ENCODE assay signal across 8 cellular contexts in genomic region chr3:32399030-32399620, GRCh38. TPM values are rescaled to one million over a fixed set of nuclear protein-coding genes. Genes with fewer than 3 reads are reported as not detected.
DNase-seq lines count a peak whose midpoint lies in the region; ATAC-seq and TF ChIP-seq lines count a peak whose summit lies in the region.

No MANE protein-coding gene starts in this region.

- intact Hi-C loops in adrenal gland (cut with DNase I) (no loop called here), tibial artery (cut with DNase I; ENCODE audit: low total_unique reads) (loop anchor here (5.0 kb wide), 1 partner anchor 33 kb away; no protein-coding TSS in a partner anchor)

- peaks cover 90% of the 10 kb centered on the region for H3K79me2 ChIP-seq in DND-41 (ENCODE audit: insufficient read depth, low read length)

- no peak for DNase-seq in AG04449 (ENCODE audit: low read depth, low spot score)
- DNase-seq in DND-41: peak; percentile 45
- DNase-seq in NCI-H146 treated with DMSO at 0.1 percent for 48 hours (lab: John Stamatoyannopoulos, UW; ENCODE audit: unreplicated experiment): peak; percentile 4
- DNase-seq in adrenal gland: peak in 2 of 7 donors; percentile 40 to 60
- peak; percentile 59 for DNase-seq in iris pigment epithelial cell (ENCODE audit: low read depth)
- no peak for DNase-seq in tibial artery
- DNase-seq in MG63: no peak

- H3K4me3 ChIP-seq in AG04449 (ENCODE audit: low read depth, low read length): no peak overlapping the region
- H3K4me3 ChIP-seq in DND-41 (ENCODE audit: low read depth in 1 of 2, low read length in 2 of 2): no peak overlapping the region
- no peak overlapping the region for H3K4me3 ChIP-seq in adrenal gland
- no peak overlapping the region for H3K4me3 ChIP-seq in tibial artery
- H3K4me3 ChIP-seq in MG63: no peak overlapping the region

- H4K20me1 ChIP-seq in DND-41 (ENCODE audit: insufficient read depth, low read length): no peaks in the 10 kb centered on the region

- ATAC-seq in DND-41 (ENCODE audit: insufficient read depth, low read depth): peak; percentile 74
- ATAC-seq in HG02642 (IDR thresholded peaks at IDR 0.05; ENCODE audit: poor library complexity, unreplicated experiment): no peak

- H3K9ac ChIP-seq in DND-41 (ENCODE audit: low read depth, low read length): no peak overlapping the region

- H3K36me3 ChIP-seq in DND-41 (ENCODE audit: insufficient read depth, low read length): no peaks in the 10 kb centered on the region
- H3K36me3 ChIP-seq in adrenal gland (replicated peaks in 1 of 2): no peaks in the 10 kb centered on the region
- H3K36me3 ChIP-seq in tibial artery: no peaks in the 10 kb centered on the region
- H3K36me3 ChIP-seq in MG63: no peaks in the 10 kb centered on the region

- H3K27me3 ChIP-seq in DND-41 (ENCODE audit: insufficient read depth, low read length, poor library complexity) (no peaks in the 10 kb centered on the region), adrenal gland (no peaks in the 10 kb centered on the region), tibial artery (no peaks in the 10 kb centered on the region), MG63 (no peaks in the 10 kb centered on the region)

- H3K4me2 ChIP-seq in DND-41 (ENCODE audit: insufficient read depth, low read length): no peak overlapping the region

- WGBS in adrenal gland, 4 donors: 33 to 54% (median 46%) methylated on average over 2 of the region's 2 CpGs

- CTCF ChIA-PET in AG04449 (lab: Yijun Ruan, JAX): interaction anchor here (0.7 to 6.9 kb wide), 10 partner anchors 10 to 69 kb away, joined by 3 to 77 read pairs (median 4); no protein-coding TSS in a partner anchor

- TF ChIP-seq CTCF in AG04449 (IDR thresholded peaks at IDR 0.05; ENCODE audit: insufficient read depth, low read length, missing control alignments) (peak; percentile 23), DND-41 (IDR thresholded peaks at IDR 0.05; ENCODE audit: borderline replicate concordance, extremely low read depth, low read length, poor library complexity, severe bottlenecking) (peak; percentile 67), adrenal gland (IDR thresholded peaks at IDR 0.05) (peak; percentile 38 to 73 (median 60)), tibial artery (IDR thresholded peaks at IDR 0.05) (peak; percentile 41 to 52)

- H2AFZ ChIP-seq in DND-41 (ENCODE audit: low read depth, low read length): no peak overlapping the region

- no peak for TF ChIP-seq POLR2A in adrenal gland (IDR thresholded peaks at IDR 0.05)

- POLR2A ChIA-PET in AG04449 (lab: Yijun Ruan, JAX): no interaction called here

- H3K9me3 ChIP-seq in DND-41 (ENCODE audit: insufficient read depth, low read length, severe bottlenecking) (no peaks in the 10 kb centered on the region), adrenal gland (replicated peaks in 1 of 3) (no peaks in the 10 kb centered on the region), tibial artery (no peaks in the 10 kb centered on the region), MG63 (no peaks in the 10 kb centered on the region)

- H3K4me1 ChIP-seq in DND-41 (ENCODE audit: insufficient read depth, low read length) (peaks cover 17% of the 10 kb centered on the region), adrenal gland (replicated peaks in 1 of 2) (peaks cover 13 to 14% of the 10 kb centered on the region in 2 donors), tibial artery (peaks cover 0 to 20% (median 12%) of the 10 kb centered on the region in 4 donors)

- H3K27ac ChIP-seq in DND-41 (ENCODE audit: low read length) (peak overlapping the region; percentile 39; the same call in 1 of the 2 replicates), adrenal gland (peak overlapping the region in 2 of 5 donors; percentile 15 to 60), tibial artery (no peak overlapping the region)

RNA-seq across cellular contexts. Expression of gene CMTM7, which starts 7.5 kb away (rescaled TPM):
- total RNA-seq in adrenal gland: 10 to 100 TPM in 7 of 8 donors, 1 to 10 TPM in 1; 8.4 to 19.2 (median 11.8) TPM
- 10 to 100 TPM; 13.8 to 16.5 (median 16.4) TPM for polyA plus RNA-seq in adrenal gland
- 1.7 TPM in 1 of 2 replicates, not detected in the other for total RNA-seq in MG63 (2014; rRNA removed; shearing (Covaris generic); ENCODE audit: low replicate concordance)

Comparison
In these comparisons a context has a peak if more than half of its experiments do, and no peak if none do; other contexts are left out.
1. DNase-seq: peak in DND-41 (single experiment), NCI-H146 treated with DMSO at 0.1 percent for 48 hours (single experiment) and iris pigment epithelial cell (single experiment); none in AG04449 (single experiment), tibial artery (0 of 2) and MG63 (single experiment).
2. Peak in every context shown above with its lines, with median percentiles within 50 percentile points of each other: CTCF ChIP-seq.